ENCODE assay signal across 12 cellular contexts in genomic region chr5:74394924-74395880, GRCh38.
DNase-seq lines count a peak whose midpoint lies in the region; ATAC-seq, FAIRE-seq and TF ChIP-seq lines count a peak whose summit lies in the region.
"Had no signal": no experiment of that assay in that cellular context is flagged by ENCODE, and none has a peak within 500 bp of the region (broad histone marks: within the 10 kb centered on the region; RNA-seq: fewer than 3 reads in every experiment).

No MANE protein-coding gene starts in this region.

- CTCF ChIA-PET in SK-N-SH (lab: Yijun Ruan, JAX), result interaction anchor here (0.8 to 2.9 kb wide), 2 partner anchors 30 to 246 kb away, joined by 3 to 15 read pairs; partner anchors contain the start of gene ENC1

- peaks cover 43% of the 10 kb centered on the region for H3K4me1 Mint-ChIP-seq in type B pancreatic cell (ENCODE audit: unreplicated experiment)

- no peaks in the 10 kb centered on the region for H3K9me2 ChIP-seq in SK-N-SH

- no peak overlapping the region for H2AFZ ChIP-seq in SK-N-SH (ENCODE audit: low read depth)
- H2AFZ ChIP-seq: GM23248 had no signal

- DNase-seq in SK-N-SH (peak; percentile 19), SHP77 treated with DMSO at 0.1 percent for 48 hours (lab: John Stamatoyannopoulos, UW) (peak; percentile 80), iPS DF 6.9 (ENCODE audit: low read depth, low spot score) (peak; percentile 60), type B pancreatic cell (ENCODE audit: extremely low spot score, unreplicated experiment) (no peak), small intestine (no peak), NCI-H2171 treated with DMSO at 0.1 percent for 48 hours (lab: John Stamatoyannopoulos, UW) (no peak), inferior parietal cortex (ENCODE audit: extremely low spot score) (no peak)
- DNase-seq: GM23248, nucleus accumbens had no signal

- H3F3A ChIP-seq in SK-N-SH (replicated peaks; ENCODE audit: insufficient read depth), result no peaks in the 10 kb centered on the region

- H3K4me3 Mint-ChIP-seq in type B pancreatic cell, result no peak overlapping the region

- 90% methylated on average over 9 of the region's 10 CpGs for WGBS in SK-N-SH (ENCODE audit: low lambda C conversion rate)
- no CpG with 5 or more reads among the region's 10 CpGs for WGBS in iPS DF 6.9 (ENCODE audit: insufficient coverage, insufficient read length)
- 75 to 84% (median 77%) methylated on average over 10 of the region's 10 CpGs for WGBS in small intestine, 3 donors

- H3K36me3 ChIP-seq in SK-N-SH (replicated peaks in 1 of 2; ENCODE audit: control insufficient read depth in 1 of 2, insufficient read depth in 2 of 2, low read length in 1 of 2), result no peaks in the 10 kb centered on the region
- H3K36me3 ChIP-seq in iPS DF 6.9 (ENCODE audit: control insufficient read depth, insufficient read depth, low read length), result no peaks in the 10 kb centered on the region
- no peaks in the 10 kb centered on the region for H3K36me3 ChIP-seq in small intestine (ENCODE audit: control insufficient read depth in 2 of 2, insufficient read depth in 2 of 2, low read length in 2 of 2)
- H3K36me3 ChIP-seq: cardiac muscle cell, vagina had no signal

- H3K79me2 ChIP-seq in SK-N-SH (ENCODE audit: insufficient read depth), result no peaks in the 10 kb centered on the region

- H3K27ac ChIP-seq in SK-N-SH (ENCODE audit: low read depth in 2 of 2, low read length in 1 of 2), result no peak overlapping the region
- H3K27ac ChIP-seq in iPS DF 6.9 (ENCODE audit: low read length), result no peak overlapping the region
- no peak overlapping the region for H3K27ac ChIP-seq in small intestine (ENCODE audit: low read depth in 1 of 2, low read length in 1 of 2)
- H3K27ac ChIP-seq: cardiac muscle cell, GM23248, vagina had no signal

- H3K9ac ChIP-seq in SK-N-SH, result no peak overlapping the region
- H3K9ac ChIP-seq: GM23248 had no signal

- TF ChIP-seq CTCF in SK-N-SH (IDR thresholded peaks at IDR 0.05) (no peak), type B pancreatic cell (conservative IDR thresholded peaks at IDR 0.05) (no peak)

- no peaks in the 10 kb centered on the region for H4K20me1 ChIP-seq in SK-N-SH (ENCODE audit: insufficient read depth)

- POLR2A ChIA-PET in SK-N-SH (lab: Yijun Ruan, JAX), result no interaction called here

- peak; percentile 46; the same call in 1 of the 2 replicates for TF ChIP-seq RAD21 in SK-N-SH (IDR thresholded peaks at IDR 0.05; ENCODE audit: low read length)

- H3K9me3 ChIP-seq in SK-N-SH (no peaks in the 10 kb centered on the region), iPS DF 6.9 (ENCODE audit: control insufficient read depth, insufficient read depth, low read length) (no peaks in the 10 kb centered on the region), small intestine (ENCODE audit: control insufficient read depth, low read depth) (no peaks in the 10 kb centered on the region)
- H3K9me3 ChIP-seq: vagina had no signal

- H3K4me1 ChIP-seq in SK-N-SH (ENCODE audit: control insufficient read depth in 1 of 2, insufficient read depth in 2 of 2, low read depth in 1 of 2, low read length in 1 of 2), result peaks cover 7% of the 10 kb centered on the region in 2 experiments; a peak in 3 of 4 replicates
- H3K4me1 ChIP-seq in iPS DF 6.9 (ENCODE audit: control insufficient read depth, insufficient read depth, low read length), result peaks cover 8% of the 10 kb centered on the region; the same call in 1 of the 2 replicates
- H3K4me1 ChIP-seq in small intestine (ENCODE audit: control insufficient read depth in 2 of 2, insufficient read depth in 1 of 2, low read depth in 1 of 2, low read length in 1 of 2), result peaks cover 0 to 2% of the 10 kb centered on the region in 2 donors
- H3K4me1 ChIP-seq: vagina had no signal

- FAIRE-seq in small intestine (lab: Jason Lieb, UNC), result no peak

- H3K27ac Mint-ChIP-seq in type B pancreatic cell, result peak overlapping the region; percentile 43

- no peak overlapping the region for H3K4me2 ChIP-seq in SK-N-SH

- TF ChIP-seq EP300 in SK-N-SH (IDR thresholded peaks at IDR 0.05; ENCODE audit: borderline replicate concordance in 1 of 2, low read depth in 1 of 2, low read length in 1 of 2), result no peak

- no peaks in the 10 kb centered on the region for H3K36me3 Mint-ChIP-seq in type B pancreatic cell

- H3K27me3 ChIP-seq in SK-N-SH (ENCODE audit: insufficient read depth) (no peaks in the 10 kb centered on the region), iPS DF 6.9 (ENCODE audit: control insufficient read depth, insufficient read depth, low read length) (no peaks in the 10 kb centered on the region; the same call in 1 of the 2 replicates), small intestine (ENCODE audit: control insufficient read depth in 2 of 2, insufficient read depth in 2 of 2, low read length in 2 of 2) (no peaks in the 10 kb centered on the region)
- H3K27me3 ChIP-seq: cardiac muscle cell, vagina had no signal

- no peak for ATAC-seq in SK-N-SH treated with all-trans-retinoic acid at 6 μM for 48 hours

- no peaks in the 10 kb centered on the region for H3K27me3 Mint-ChIP-seq in type B pancreatic cell

- H3K9me3 Mint-ChIP-seq in type B pancreatic cell, result peaks cover 13% of the 10 kb centered on the region

- H3K4me3 ChIP-seq in SK-N-SH (ENCODE audit: low read depth in 2 of 2, low read length in 1 of 2) (no peak overlapping the region), iPS DF 6.9 (ENCODE audit: low read length) (no peak overlapping the region), small intestine (ENCODE audit: low read depth in 1 of 2, low read length in 2 of 2) (no peak overlapping the region)
- H3K4me3 ChIP-seq: cardiac muscle cell, GM23248, vagina had no signal

TF ChIP-seq in SK-N-SH, 30 proteins besides CTCF, POLR2A, EP300 and RAD21:
- TF ChIP-seq USF1 (IDR thresholded peaks at IDR 0.05; ENCODE audit: borderline replicate concordance, low read depth) (no peak), SMC3 (IDR thresholded peaks at IDR 0.05; ENCODE audit: low read depth, low read length) (peak; percentile 35; the same call in 1 of the 2 replicates), GABPA (IDR thresholded peaks at IDR 0.05; ENCODE audit: low read depth) (no peak), FOXJ3 (CRISPR knock-in tag; IDR thresholded peaks at IDR 0.05) (no peak), PBX3 (IDR thresholded peaks at IDR 0.05) (no peak), RCOR1 (IDR thresholded peaks at IDR 0.05; ENCODE audit: low read length) (no peak), JUND (IDR thresholded peaks at IDR 0.05) (no peak), YY1 (IDR thresholded peaks at IDR 0.05; ENCODE audit: low read depth) (no peak)

TF ChIP-seq in SK-N-SH treated with all-trans-retinoic acid at 6 μM for 48 hours, 23 proteins besides CTCF, POLR2A, EP300 and RAD21 (continues in another document):
- TF ChIP-seq TOX (CRISPR knock-in tag; IDR thresholded peaks at IDR 0.05; ENCODE audit: borderline replicate concordance), result no peak
- TF ChIP-seq, protein P1, sequence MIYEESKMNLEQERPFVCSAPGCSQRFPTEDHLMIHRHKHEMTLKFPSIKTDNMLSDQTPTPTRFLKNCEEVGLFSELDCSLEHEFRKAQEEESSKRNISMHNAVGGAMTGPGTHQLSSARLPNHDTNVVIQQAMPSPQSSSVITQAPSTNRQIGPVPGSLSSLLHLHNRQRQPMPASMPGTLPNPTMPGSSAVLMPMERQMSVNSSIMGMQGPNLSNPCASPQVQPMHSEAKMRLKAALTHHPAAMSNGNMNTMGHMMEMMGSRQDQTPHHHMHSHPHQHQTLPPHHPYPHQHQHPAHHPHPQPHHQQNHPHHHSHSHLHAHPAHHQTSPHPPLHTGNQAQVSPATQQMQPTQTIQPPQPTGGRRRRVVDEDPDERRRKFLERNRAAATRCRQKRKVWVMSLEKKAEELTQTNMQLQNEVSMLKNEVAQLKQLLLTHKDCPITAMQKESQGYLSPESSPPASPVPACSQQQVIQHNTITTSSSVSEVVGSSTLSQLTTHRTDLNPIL (CRISPR knock-in tag; IDR thresholded peaks at IDR 0.05; ENCODE audit: low read depth), result no peak
- no peak for TF ChIP-seq ARNTL (CRISPR knock-in tag; IDR thresholded peaks at IDR 0.05; ENCODE audit: borderline replicate concordance, low read depth)
- TF ChIP-seq ZC3H10 (CRISPR knock-in tag; IDR thresholded peaks at IDR 0.05), result no peak
- TF ChIP-seq OSR1 (CRISPR knock-in tag; IDR thresholded peaks at IDR 0.05), result no peak
- no peak for TF ChIP-seq ESRRG (CRISPR knock-in tag; IDR thresholded peaks at IDR 0.05)
- TF ChIP-seq PPARA (CRISPR knock-in tag; IDR thresholded peaks at IDR 0.05; ENCODE audit: borderline replicate concordance), result no peak
- no peak for TF ChIP-seq PATZ1 (CRISPR knock-in tag; IDR thresholded peaks at IDR 0.05; ENCODE audit: borderline replicate concordance)
- TF ChIP-seq ISL1 (CRISPR knock-in tag; IDR thresholded peaks at IDR 0.05), result no peak
- no peak for TF ChIP-seq ZFP3 (CRISPR knock-in tag; IDR thresholded peaks at IDR 0.05)
- no peak for TF ChIP-seq CSDC2 (CRISPR knock-in tag; IDR thresholded peaks at IDR 0.05)
- TF ChIP-seq ZFP30 (CRISPR knock-in tag; IDR thresholded peaks at IDR 0.05), result no peak
- no peak for TF ChIP-seq RARB (CRISPR knock-in tag; IDR thresholded peaks at IDR 0.05)
- TF ChIP-seq ZNF565 (CRISPR knock-in tag; conservative IDR thresholded peaks at IDR 0.05; ENCODE audit: low read depth), result no peak

Comparison
In these comparisons a context has a peak if more than half of its experiments do, and no peak if none do; other contexts are left out.
1. DNase-seq: peak in SK-N-SH (single experiment), SHP77 treated with DMSO at 0.1 percent for 48 hours (single experiment) and iPS DF 6.9 (single experiment); none in type B pancreatic cell (single experiment), small intestine (single experiment), NCI-H2171 treated with DMSO at 0.1 percent for 48 hours (single experiment) and inferior parietal cortex (single experiment).